23 cellular contexts compared by ENCODE assay signal in the genomic region with DNA sequence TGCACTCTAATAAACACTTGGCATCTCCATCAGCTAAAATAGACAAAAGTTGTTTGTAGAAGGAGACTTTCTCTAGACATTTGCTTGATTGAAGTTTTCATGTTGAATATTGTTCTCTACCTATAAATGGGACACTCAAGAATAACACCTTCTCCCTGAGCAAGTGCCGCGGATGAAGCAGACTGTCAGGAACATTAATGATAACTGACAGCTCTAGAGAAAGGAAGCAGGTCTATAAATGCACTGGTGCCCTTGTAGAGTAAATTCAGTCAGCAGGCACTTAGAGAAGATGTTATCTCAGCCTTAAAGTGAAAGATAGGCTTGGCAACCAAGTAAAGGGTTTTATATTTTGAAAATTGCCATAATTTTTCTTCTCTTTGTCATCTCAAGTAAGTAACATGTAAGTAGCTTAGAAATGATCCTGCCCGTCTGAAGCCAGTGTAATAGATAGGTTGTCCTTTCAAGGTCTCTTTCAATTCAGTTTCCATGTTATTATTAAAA.
"Had no signal": no experiment of that assay in that cellular context is flagged by ENCODE, and none has a peak within 500 bp of the region (broad histone marks: within the 10 kb centered on the region; RNA-seq: fewer than 3 reads in every experiment).

No MANE protein-coding gene starts in this region.

- H3K27ac ChIP-seq: colonic mucosa, coronary artery, dorsolateral prefrontal cortex, epithelial cell of prostate, esophagus muscularis mucosa, esophagus squamous epithelium, foreskin keratinocyte, gastrocnemius medialis, gastroesophageal sphincter, heart left ventricle, heart right ventricle had no signal

- DNase-seq: colonic mucosa; cortex of kidney; dermis blood vessel endothelial cell; dorsolateral prefrontal cortex; effector CD4-positive, alpha-beta T cell; effector CD8-positive, alpha-beta T cell; effector memory CD4-positive, alpha-beta T cell; effector memory CD8-positive, alpha-beta T cell; endodermal cell; erythroblast; esophagus squamous epithelium; foreskin fibroblast; foreskin keratinocyte; foreskin melanocyte; gastrocnemius medialis; glutamatergic neuron; head of caudate nucleus; heart left ventricle; heart right ventricle had no signal

- H3K4me1 ChIP-seq: colonic mucosa, esophagus squamous epithelium, foreskin keratinocyte, gastrocnemius medialis, gastroesophageal sphincter, heart left ventricle, heart right ventricle had no signal

- H3K36me3 ChIP-seq: colonic mucosa, esophagus muscularis mucosa, esophagus squamous epithelium, gastrocnemius medialis, gastroesophageal sphincter, heart left ventricle, heart right ventricle had no signal

- H3K9me3 ChIP-seq: colonic mucosa, esophagus muscularis mucosa, gastrocnemius medialis had no signal

- H3K27me3 ChIP-seq: colonic mucosa, dorsolateral prefrontal cortex, esophagus muscularis mucosa, esophagus squamous epithelium, foreskin keratinocyte, gastrocnemius medialis, gastroesophageal sphincter, heart left ventricle had no signal

- H3K4me3 ChIP-seq: colonic mucosa, coronary artery, dorsolateral prefrontal cortex, esophagus muscularis mucosa, esophagus squamous epithelium, gastrocnemius medialis, gastroesophageal sphincter, heart left ventricle, heart right ventricle had no signal
